20 cellular contexts compared by ENCODE assay signal in the genomic region with DNA sequence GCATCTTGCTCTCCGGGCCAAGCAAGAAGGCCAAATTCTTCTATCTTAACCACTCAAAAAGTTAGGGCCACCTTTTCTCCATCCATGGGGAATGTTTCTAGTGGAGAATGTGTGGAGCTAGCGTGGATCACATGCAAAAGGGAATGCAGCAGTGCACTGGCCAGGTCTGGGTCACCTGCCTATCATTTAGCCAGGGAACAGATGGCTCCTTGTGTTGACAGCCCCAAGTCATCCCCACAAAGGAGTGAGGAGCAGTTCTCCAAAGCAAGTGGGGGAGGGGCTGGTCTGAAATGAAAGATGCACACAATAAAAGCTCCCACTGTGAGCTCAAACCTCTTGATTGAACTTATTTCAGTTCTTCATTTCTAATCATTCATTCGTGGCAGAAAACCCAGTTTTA. TPM values are rescaled to one million over a fixed set of nuclear protein-coding genes. Genes with fewer than 3 reads are reported as not detected.
DNase-seq lines count a peak whose midpoint lies in the region; ATAC-seq and TF ChIP-seq lines count a peak whose summit lies in the region.
"Had no signal": no experiment of that assay in that cellular context is flagged by ENCODE, and none has a peak within 500 bp of the region (broad histone marks: within the 10 kb centered on the region; RNA-seq: fewer than 3 reads in every experiment).

No MANE protein-coding gene starts in this region.

- 58 to 90% (median 82%) methylated on average over 3 of the region's 3 CpGs for WGBS in heart left ventricle, 4 donors

- H3K27me3 Mint-ChIP-seq in glutamatergic neuron (ENCODE audit: unreplicated experiment), result peaks cover 10% of the 10 kb centered on the region

- H3K9me3 Mint-ChIP-seq in glutamatergic neuron (ENCODE audit: unreplicated experiment), result peaks cover 11% of the 10 kb centered on the region
- H3K9me3 Mint-ChIP-seq: CD4-positive, CD25-positive, alpha-beta regulatory T cell; CD8-positive, alpha-beta memory T cell had no signal

- TF ChIP-seq POLR2A in heart left ventricle (IDR thresholded peaks at IDR 0.05), result no peak

- H3K27ac Mint-ChIP-seq in glutamatergic neuron (ENCODE audit: unreplicated experiment), result peak overlapping the region; percentile 96
- H3K27ac Mint-ChIP-seq: B cell; CD4-positive, CD25-positive, alpha-beta regulatory T cell; CD8-positive, alpha-beta memory T cell had no signal

- ATAC-seq in heart left ventricle, result no peak
- no peak for ATAC-seq in GM21717 (IDR thresholded peaks at IDR 0.05; ENCODE audit: unreplicated experiment)

- peaks cover 60% of the 10 kb centered on the region for H3K4me1 Mint-ChIP-seq in glutamatergic neuron (ENCODE audit: low read depth, unreplicated experiment)
- H3K4me1 Mint-ChIP-seq: B cell; CD4-positive, CD25-positive, alpha-beta regulatory T cell; CD8-positive, alpha-beta memory T cell had no signal

- H3K36me3 ChIP-seq in cardiac muscle cell, result no peaks in the 10 kb centered on the region
- H3K36me3 ChIP-seq in heart left ventricle, result no peaks in the 10 kb centered on the region
- H3K36me3 ChIP-seq: BLaER1 treated with 17β-estradiol and CSF1 and Interleukin-3, amounts not matched to agents 10 nM and 100 nM had no signal

- peaks cover 19% of the 10 kb centered on the region for H3K4me1 ChIP-seq in cardiac muscle cell (ENCODE audit: low read depth)
- H3K4me1 ChIP-seq in heart left ventricle, result peaks cover 0 to 23% (median 0%) of the 10 kb centered on the region in 12 donors

- no peak overlapping the region for H3K4me3 ChIP-seq in cardiac muscle cell
- no peak overlapping the region for H3K4me3 ChIP-seq in heart left ventricle
- H3K4me3 ChIP-seq: BLaER1 treated with 17β-estradiol and CSF1 and Interleukin-3, amounts not matched to agents 10 nM and 100 nM; GM23248 had no signal

- H3K27ac ChIP-seq in cardiac muscle cell (peak overlapping the region; percentile 26), heart left ventricle (no peak overlapping the region)
- H3K27ac ChIP-seq: BLaER1 treated with 17β-estradiol and CSF1 and Interleukin-3, amounts not matched to agents 10 nM and 100 nM; GM23248; HL-60 had no signal

- no peaks in the 10 kb centered on the region for H3K27me3 ChIP-seq in cardiac muscle cell
- no peaks in the 10 kb centered on the region for H3K27me3 ChIP-seq in heart left ventricle
- H3K27me3 ChIP-seq: BLaER1 treated with 17β-estradiol and CSF1 and Interleukin-3, amounts not matched to agents 10 nM and 100 nM had no signal

- DNase-seq in cardiac muscle cell (ENCODE audit: low read depth in 1 of 2, low spot score in 1 of 2) (no peak), heart left ventricle (no peak), NCI-H524 (lab: John Stamatoyannopoulos, UW) (peak; percentile 85 to 86), SK-N-DZ (ENCODE audit: low spot score) (peak; percentile 37), glutamatergic neuron (peak; percentile 52), NCI-H345 (lab: John Stamatoyannopoulos, UW) (no peak), CD1c-positive myeloid dendritic cell (ENCODE audit: extremely low spot score) (no peak)
- DNase-seq: CD4-positive, CD25-positive, alpha-beta regulatory T cell; CD8-positive, alpha-beta memory T cell; COR-L47; DMS153; DMS79; GF-D8; GM23248; HCEC 1CT had no signal

- no peak for TF ChIP-seq CTCF in cardiac muscle cell (IDR thresholded peaks at IDR 0.05; ENCODE audit: low read depth, low read length)
- TF ChIP-seq CTCF in heart left ventricle (IDR thresholded peaks at IDR 0.05), result no peak
- TF ChIP-seq CTCF in glutamatergic neuron (IDR thresholded peaks at IDR 0.05; ENCODE audit: partially characterized antibody, unreplicated experiment), result no peak

- H3K9me3 ChIP-seq in cardiac muscle cell (ENCODE audit: low read depth) (no peaks in the 10 kb centered on the region), heart left ventricle (no peaks in the 10 kb centered on the region)
- H3K9me3 ChIP-seq: BLaER1 treated with 17β-estradiol and CSF1 and Interleukin-3, amounts not matched to agents 10 nM and 100 nM had no signal

- H3K36me3 Mint-ChIP-seq in glutamatergic neuron (ENCODE audit: unreplicated experiment), result no peaks in the 10 kb centered on the region
- H3K36me3 Mint-ChIP-seq: CD4-positive, CD25-positive, alpha-beta regulatory T cell; CD8-positive, alpha-beta memory T cell had no signal

- H3K4me3 Mint-ChIP-seq in glutamatergic neuron (ENCODE audit: unreplicated experiment), result peak overlapping the region; percentile 68
- H3K4me3 Mint-ChIP-seq: B cell; CD4-positive, CD25-positive, alpha-beta regulatory T cell; CD8-positive, alpha-beta memory T cell had no signal

- intact Hi-C loops in heart left ventricle (cut with DNase I), result no loop called here

RNA-seq across cellular contexts. Expression of a gene that starts 19.1 kb away (rescaled TPM):
- total RNA-seq in cardiac muscle cell, result 466 and 886 TPM in 2 replicates
- 201 and 316 TPM in 2 replicates for polyA plus RNA-seq in cardiac muscle cell
- total RNA-seq in heart left ventricle, result 10 to 100 TPM in 3 of 9 donors, 1 to 10 TPM in 6; 5.5 to 45.6 (median 9.1) TPM
- polyA plus RNA-seq in heart left ventricle, result 1 to 10 TPM; 2.7 to 5.6 TPM
- polyA plus RNA-seq in SK-N-DZ (2014; cell fraction: cytosol; rRNA removed), result 49.0 and 52.9 TPM in 2 replicates
- 65.4 and 69.7 TPM in 2 replicates for polyA plus RNA-seq in SK-N-DZ (2014; cell fraction: nucleus; rRNA removed)
- total RNA-seq in glutamatergic neuron (ENCODE audit: unreplicated experiment), result 368 TPM
- total RNA-seq: A172 had no signal
- polyA plus RNA-seq: CD4-positive, CD25-positive, alpha-beta regulatory T cell; CD8-positive, alpha-beta memory T cell had no signal

Comparison
In these comparisons a context has a peak if more than half of its experiments do, and no peak if none do; other contexts are left out.
1. DNase-seq: peak in NCI-H524 (2 of 2), SK-N-DZ (single experiment) and glutamatergic neuron (single experiment); none in cardiac muscle cell (0 of 2), heart left ventricle (0 of 5), NCI-H345 (single experiment) and CD1c-positive myeloid dendritic cell (single experiment).